ENCODE assay signal across 14 cellular contexts in the genomic region with DNA sequence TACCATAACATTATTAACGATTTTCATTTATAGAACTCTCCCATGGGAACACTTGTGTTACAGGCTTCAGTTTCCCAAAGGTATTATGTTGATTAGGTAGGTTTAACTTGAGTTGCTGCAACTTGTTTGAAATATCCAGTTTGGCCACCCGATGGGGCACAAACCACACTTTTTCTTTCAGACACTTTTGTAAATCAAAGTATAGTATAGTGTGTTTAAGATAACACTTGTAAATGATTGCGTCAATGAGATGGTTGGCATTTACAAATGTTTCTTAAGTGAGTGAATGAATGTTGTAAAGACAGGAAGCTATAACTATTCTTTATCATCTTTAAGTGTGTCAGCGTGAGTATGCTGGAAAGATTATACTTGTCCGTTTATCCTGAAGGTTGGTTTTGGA. TPM values are rescaled to one million over a fixed set of nuclear protein-coding genes. Genes with fewer than 3 reads are reported as not detected.
DNase-seq lines count a peak whose midpoint lies in the region; ATAC-seq and TF ChIP-seq lines count a peak whose summit lies in the region.
"Had no signal": no experiment of that assay in that cellular context is flagged by ENCODE, and none has a peak within 500 bp of the region (broad histone marks: within the 10 kb centered on the region; RNA-seq: fewer than 3 reads in every experiment).

No MANE protein-coding gene starts in this region.

- intact Hi-C loops in heart right ventricle (cut with DNase I), result loop anchor here in 5 of 10 donors (10.0 kb wide), 3 partner anchors 101 to 519 kb away; no protein-coding TSS in a partner anchor
- intact Hi-C loops in Right ventricle myocardium superior (cut with DNase I), result loop anchor here (10.0 kb wide), 1 partner anchor 219 kb away; no protein-coding TSS in a partner anchor
- intact Hi-C loops in OCI-LY7 (cut with micrococcal nuclease; ENCODE audit: unreplicated experiment), result no loop called here

- peak overlapping the region in 6 of 10 donors; percentile 7 to 98 (median 50) for H3K27ac ChIP-seq in heart right ventricle
- no peak overlapping the region for H3K27ac ChIP-seq in OCI-LY7 (ENCODE audit: low read depth, low read length, poor library complexity, severe bottlenecking)
- H3K27ac ChIP-seq in epithelial cell of prostate, result peak overlapping the region; percentile 45
- H3K27ac ChIP-seq: testis had no signal

- peaks cover 35% of the 10 kb centered on the region; the same call in 1 of the 2 replicates for H3K79me2 ChIP-seq in OCI-LY7 (ENCODE audit: insufficient read depth, low read depth, low read length)

- H3K4me3 ChIP-seq in heart right ventricle, result peak overlapping the region in 6 of 10 donors; percentile 81 to 94 (median 90)
- H3K4me3 ChIP-seq in OCI-LY7 (ENCODE audit: low read depth, low read length, poor library complexity, severe bottlenecking), result no peak overlapping the region
- H3K4me3 ChIP-seq: testis had no signal

- POLR2A ChIA-PET in OCI-LY7 (lab: Charles Lee), result interaction anchor here (0.7 to 1.0 kb wide), 3 partner anchors 8 to 397 kb away, joined by 3 read pairs; a partner anchor contains a TSS

- H2AFZ ChIP-seq in OCI-LY7 (ENCODE audit: low read length), result no peak overlapping the region

- H3K9me3 ChIP-seq in heart right ventricle (no peaks in the 10 kb centered on the region), OCI-LY7 (ENCODE audit: low read length) (no peaks in the 10 kb centered on the region)
- H3K9me3 ChIP-seq: testis had no signal

- no peaks in the 10 kb centered on the region for H3K27me3 ChIP-seq in heart right ventricle
- H3K27me3 ChIP-seq: testis had no signal

- no peaks in the 10 kb centered on the region for H3K9me3 Mint-ChIP-seq in effector memory CD8-positive, alpha-beta T cell
- H3K9me3 Mint-ChIP-seq: immature natural killer cell had no signal

- H3K4me3 Mint-ChIP-seq in effector memory CD8-positive, alpha-beta T cell, result no peak overlapping the region
- H3K4me3 Mint-ChIP-seq: immature natural killer cell had no signal

- peaks cover 17% of the 10 kb centered on the region for H4K20me1 ChIP-seq in OCI-LY7 (ENCODE audit: insufficient read depth, low read length)

- H3K36me3 ChIP-seq in heart right ventricle, result no peaks in the 10 kb centered on the region
- H3K36me3 ChIP-seq in OCI-LY7 (ENCODE audit: insufficient read depth, low read length), result no peaks in the 10 kb centered on the region

- H3K36me3 Mint-ChIP-seq in effector memory CD8-positive, alpha-beta T cell (ENCODE audit: insufficient read depth), result peaks cover 12% of the 10 kb centered on the region

- H3K27ac Mint-ChIP-seq in effector memory CD8-positive, alpha-beta T cell, result no peak overlapping the region
- H3K27ac Mint-ChIP-seq: immature natural killer cell had no signal

- no TSS peak for BruUV-seq in OCI-LY7 (replicated peaks; lab: Mats Ljungman, UMichigan)

- DNase-seq in heart right ventricle (no peak), Right ventricle myocardium superior (no peak), OCI-LY7 (ENCODE audit: low spot score) (no peak), epithelial cell of prostate (ENCODE audit: low read depth, low spot score) (no peak), superior temporal gyrus (ENCODE audit: extremely low spot score) (peak; percentile 24), NCI-H1048 (lab: John Stamatoyannopoulos, UW) (no peak)
- no peak for DNase-seq in effector memory CD8-positive, alpha-beta T cell
- DNase-seq: activated gamma-delta T cell treated with Interleukin-2 at 50 U/mL for 16 hours; C1 segment of cervical spinal cord; immature natural killer cell; KBM-7; stimulated activated CD4-positive, alpha-beta T cell treated with anti-CD3 and anti-CD28 coated beads, Interleukin-4, amount 100 ng/mL, for 4 hours; testis had no signal

- no peaks in the 10 kb centered on the region for H3K27me3 Mint-ChIP-seq in effector memory CD8-positive, alpha-beta T cell

- H3K9me2 ChIP-seq in OCI-LY7 (ENCODE audit: insufficient read depth, low read length), result no peaks in the 10 kb centered on the region

- WGBS in heart right ventricle, 2 donors, result 47 to 58% methylated on average over 5 of the region's 5 CpGs

- no peak overlapping the region for H3K4me2 ChIP-seq in OCI-LY7 (ENCODE audit: low read length)

- peaks cover 1 to 20% of the 10 kb centered on the region in 2 donors for H3K4me1 Mint-ChIP-seq in effector memory CD8-positive, alpha-beta T cell (ENCODE audit: low read depth in 2 of 2)

- ATAC-seq in heart right ventricle (no peak), Right ventricle myocardium superior (ENCODE audit: poor library complexity) (no peak), GM21423 (IDR thresholded peaks at IDR 0.05; ENCODE audit: unreplicated experiment) (no peak)
- ATAC-seq in effector memory CD8-positive, alpha-beta T cell (replicated peaks), result no peak

- H3K4me1 ChIP-seq in heart right ventricle, result peaks cover 0 to 69% (median 28%) of the 10 kb centered on the region in 9 donors
- H3K4me1 ChIP-seq in OCI-LY7 (ENCODE audit: insufficient read depth, low read length, poor library complexity, severe bottlenecking), result peaks cover 19% of the 10 kb centered on the region

- TF ChIP-seq CTCF in heart right ventricle (IDR thresholded peaks at IDR 0.05) (peak in 5 of 9 donors; percentile 13 to 37 (median 16)), OCI-LY7 (conservative IDR thresholded peaks at IDR 0.05; ENCODE audit: low read length) (peak; percentile 49; the same call in 1 of the 2 replicates)

- CTCF ChIA-PET in OCI-LY7 (lab: Charles Lee; ENCODE audit: unreplicated experiment), result no interaction called here

RNA-seq across cellular contexts. Expression of a gene that starts 4.3 kb away (rescaled TPM):
- total RNA-seq in heart right ventricle (100 to 1,000 TPM in 4 of 10 donors, 10 to 100 TPM in 6; 28.2 to 142 (median 78.7) TPM), Right ventricle myocardium superior (38.6 TPM), OCI-LY7 (2022) (17.2 and 18.2 TPM in 2 replicates)
- polyA plus RNA-seq in heart right ventricle, result 10 to 100 TPM; 18.3 to 20.8 TPM
- total RNA-seq in OCI-LY7 (2014; rRNA removed; shearing (Covaris generic)), result 8.6 and 9.0 TPM in 2 replicates
